ENCODE assay signal across 20 cellular contexts in the genomic region with DNA sequence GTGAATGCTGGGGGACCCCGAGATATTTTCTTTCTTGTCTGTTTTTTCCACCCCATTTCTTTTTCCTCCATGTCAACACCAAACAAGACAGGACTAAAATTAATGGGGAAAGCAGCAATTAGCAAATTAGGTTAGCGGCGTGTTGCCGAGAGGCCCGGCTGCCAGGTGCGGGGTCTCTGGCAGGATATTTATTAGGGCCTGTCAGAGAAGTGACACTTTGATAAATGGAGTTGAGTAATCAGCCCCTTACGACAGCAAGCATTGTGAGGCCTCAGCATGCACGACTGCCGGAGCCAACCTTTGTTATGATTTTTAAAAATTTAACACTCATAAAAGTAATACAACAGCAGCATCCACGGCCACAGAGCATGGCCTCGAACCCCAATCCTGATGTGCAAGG.
DNase-seq lines count a peak whose midpoint lies in the region; TF ChIP-seq lines count a peak whose summit lies in the region.
"Had no signal": no experiment of that assay in that cellular context is flagged by ENCODE, and none has a peak within 500 bp of the region (broad histone marks: within the 10 kb centered on the region; RNA-seq: fewer than 3 reads in every experiment).

No MANE protein-coding gene starts in this region.

- no peaks in the 10 kb centered on the region for H3K36me3 ChIP-seq in vagina
- H3K36me3 ChIP-seq: BLaER1 had no signal

- H3K27me3 Mint-ChIP-seq in progenitor cell of endocrine pancreas = peaks cover 12% of the 10 kb centered on the region

- no peaks in the 10 kb centered on the region for H3K36me3 Mint-ChIP-seq in progenitor cell of endocrine pancreas (ENCODE audit: insufficient read depth)
- H3K36me3 Mint-ChIP-seq: CD4-positive, CD25-positive, alpha-beta regulatory T cell; CD8-positive, alpha-beta T cell had no signal

- no peak for TF ChIP-seq POLR2A in vagina (IDR thresholded peaks at IDR 0.05)

- no peaks in the 10 kb centered on the region for H3K9me3 Mint-ChIP-seq in progenitor cell of endocrine pancreas (ENCODE audit: low read depth)
- H3K9me3 Mint-ChIP-seq: CD4-positive, CD25-positive, alpha-beta regulatory T cell; CD8-positive, alpha-beta T cell had no signal

- no peak for TF ChIP-seq CTCF in progenitor cell of endocrine pancreas (IDR thresholded peaks at IDR 0.05; ENCODE audit: unreplicated experiment)
- no peak for TF ChIP-seq CTCF in vagina (IDR thresholded peaks at IDR 0.05)

- intact Hi-C loops in vagina (cut with DNase I) = no loop called here

- peak overlapping the region; percentile 22 for H3K27ac Mint-ChIP-seq in progenitor cell of endocrine pancreas
- H3K27ac Mint-ChIP-seq: B cell; CD4-positive, CD25-positive, alpha-beta regulatory T cell; CD8-positive, alpha-beta T cell had no signal

- H3K4me3 Mint-ChIP-seq in progenitor cell of endocrine pancreas (ENCODE audit: low read depth) = no peak overlapping the region
- H3K4me3 Mint-ChIP-seq: B cell; CD4-positive, CD25-positive, alpha-beta regulatory T cell; CD8-positive, alpha-beta T cell had no signal

- H3K27ac ChIP-seq in vagina = no peak overlapping the region
- H3K27ac ChIP-seq: 22Rv1, BLaER1, C4-2B, GM23248 had no signal

- H3K27me3 ChIP-seq in vagina = no peaks in the 10 kb centered on the region
- H3K27me3 ChIP-seq: BLaER1 had no signal

- no peak overlapping the region for H3K4me3 ChIP-seq in vagina
- H3K4me3 ChIP-seq: BLaER1, GM23248 had no signal

- H3K4me1 Mint-ChIP-seq in progenitor cell of endocrine pancreas (ENCODE audit: low read depth) = peaks cover 32% of the 10 kb centered on the region
- H3K4me1 Mint-ChIP-seq: B cell had no signal

- H3K9me3 ChIP-seq in vagina = no peaks in the 10 kb centered on the region
- H3K9me3 ChIP-seq: BLaER1, Caco-2 had no signal

- H3K4me1 ChIP-seq in vagina = no peaks in the 10 kb centered on the region
- H3K4me1 ChIP-seq: BLaER1, Caco-2 had no signal

- DNase-seq in NCI-H748 (lab: John Stamatoyannopoulos, UW; ENCODE audit: unreplicated experiment) (peak; percentile 11), NCI-H748 treated with DMSO at 0.1 percent for 48 hours (lab: John Stamatoyannopoulos, UW) (no peak), NCI-H1417 treated with DMSO at 0.1 percent for 48 hours (lab: John Stamatoyannopoulos, UW) (peak; percentile 90), SK-N-DZ (ENCODE audit: low spot score) (peak; percentile 65), progenitor cell of endocrine pancreas (ENCODE audit: low spot score, unreplicated experiment) (no peak), vagina (ENCODE audit: extremely low spot score in 2 of 2) (no peak), medulla oblongata (ENCODE audit: extremely low spot score) (no peak)
- no peak for DNase-seq in stimulated activated CD4-positive, alpha-beta T cell treated with anti-CD3 and anti-CD28 coated beads, Interleukin-15, amount 100 ng/mL, for 24 hours
- DNase-seq: Caco-2; CD4-positive, CD25-positive, alpha-beta regulatory T cell; CD8-positive, alpha-beta T cell; DMS153; DND-41; GM23248; H7; HCEC 1CT had no signal

Comparison
In these comparisons a context has a peak if more than half of its experiments do, and no peak if none do; other contexts are left out.
1. DNase-seq: peak in NCI-H748 (single experiment), NCI-H1417 treated with DMSO at 0.1 percent for 48 hours (single experiment) and SK-N-DZ (single experiment); none in NCI-H748 treated with DMSO at 0.1 percent for 48 hours (single experiment), progenitor cell of endocrine pancreas (single experiment), vagina (0 of 2), stimulated activated CD4-positive, alpha-beta T cell treated with anti-CD3 and anti-CD28 coated beads, Interleukin-15, amount 100 ng/mL, for 24 hours (single experiment) and medulla oblongata (single experiment).